ENCODE assay signal across 11 cellular contexts in genomic region chr5:150298701-150299451, GRCh38. TPM values are rescaled to one million over a fixed set of nuclear protein-coding genes. Genes with fewer than 3 reads are reported as not detected.
DNase-seq lines count a peak whose midpoint lies in the region; ATAC-seq and TF ChIP-seq lines count a peak whose summit lies in the region.
"Had no signal": no experiment of that assay in that cellular context is flagged by ENCODE, and none has a peak within 500 bp of the region (broad histone marks: within the 10 kb centered on the region; RNA-seq: fewer than 3 reads in every experiment).

No MANE protein-coding gene starts in this region.

- no peak overlapping the region for H3K23ac ChIP-seq in mesenchymal stem cell (ENCODE audit: low read length in 2 of 2)

- H3K36me3 ChIP-seq in mesenchymal stem cell (ENCODE audit: control insufficient read depth in 1 of 2, insufficient read depth in 2 of 2, low read depth in 1 of 2, low read length in 2 of 2): peaks cover 6 to 37% of the 10 kb centered on the region in 2 experiments
- H3K36me3 ChIP-seq: neutrophil had no signal

- CTCF ChIA-PET in AG04450 (lab: Charles Lee): interaction anchor here (0.7 to 2.8 kb wide), 3 partner anchors 26 to 52 kb away, joined by 3 to 24 read pairs (median 3); no protein-coding TSS in a partner anchor

- peaks cover 49% of the 10 kb centered on the region for H3K4me1 ChIP-seq in mesenchymal stem cell (ENCODE audit: control insufficient read depth, insufficient read depth, low read depth, low read length)

- H3K4me3 ChIP-seq in AG04450 (ENCODE audit: low read depth, low read length) (no peak overlapping the region), coronary artery (no peak overlapping the region), mesenchymal stem cell (ENCODE audit: insufficient read depth in 1 of 2, low read depth in 1 of 2, low read length in 2 of 2) (peak overlapping the region in 1 of 2 experiments; percentile 20)

- H2BK5ac ChIP-seq in mesenchymal stem cell (ENCODE audit: low read depth, low read length, poor library complexity, severe bottlenecking): no peak overlapping the region

- H3K79me1 ChIP-seq in mesenchymal stem cell (replicated peaks; ENCODE audit: low read length, poor library complexity, severe bottlenecking): peaks cover 36% of the 10 kb centered on the region

- ATAC-seq in GM21619 (IDR thresholded peaks at IDR 0.05; ENCODE audit: unreplicated experiment): no peak

- peak overlapping the region in 1 of 2 experiments; percentile 26 for H3K18ac ChIP-seq in mesenchymal stem cell (ENCODE audit: low read depth in 1 of 2, low read length in 2 of 2)

- H3K9me3 ChIP-seq in AG04450 (ENCODE audit: control insufficient read depth, insufficient read depth, low read length): no peaks in the 10 kb centered on the region; the same call in 1 of the 2 replicates
- H3K9me3 ChIP-seq in mesenchymal stem cell (ENCODE audit: control insufficient read depth, low read length): no peaks in the 10 kb centered on the region
- H3K9me3 ChIP-seq: neutrophil had no signal

- peak overlapping the region; percentile 58 for H2AK5ac ChIP-seq in mesenchymal stem cell (ENCODE audit: low read length, severe bottlenecking)

- no peak overlapping the region for H2BK120ac ChIP-seq in mesenchymal stem cell (ENCODE audit: low read depth, low read length)

- no peak overlapping the region for H4K91ac ChIP-seq in mesenchymal stem cell (ENCODE audit: low read length)

- peak overlapping the region; percentile 78 for H3K9ac ChIP-seq in mesenchymal stem cell (ENCODE audit: low read length)

- no peak for TF ChIP-seq CTCF in AG04450 (IDR thresholded peaks at IDR 0.05; ENCODE audit: low read depth, low read length)
- no peak for TF ChIP-seq CTCF in coronary artery (IDR thresholded peaks at IDR 0.05)
- no peak for TF ChIP-seq CTCF in GM13977 (IDR thresholded peaks at IDR 0.05; ENCODE audit: extremely low read depth, insufficient read depth, missing control alignments)

- no peak overlapping the region for H2AFZ ChIP-seq in mesenchymal stem cell (ENCODE audit: low read depth, low read length)

- H4K8ac ChIP-seq in mesenchymal stem cell (ENCODE audit: low read length): no peak overlapping the region

- DNase-seq in AG04450 (ENCODE audit: low read depth, low spot score) (peak; percentile 90), NCI-H524 (lab: John Stamatoyannopoulos, UW) (peak; percentile 46 to 55), coronary artery (ENCODE audit: low spot score) (no peak), mesenchymal stem cell (peak; percentile 99), NCI-H1417 (lab: John Stamatoyannopoulos, UW) (no peak), GM13977 (ENCODE audit: low spot score) (no peak), NCI-H1436 treated with DMSO at 0.1 percent for 48 hours (lab: John Stamatoyannopoulos, UW) (no peak)
- DNase-seq: erythroblast had no signal

- POLR2A ChIA-PET in AG04450 (lab: Yijun Ruan, JAX): interaction anchor here (0.6 to 1.4 kb wide), 4 partner anchors 24 to 79 kb away, joined by 3 to 5 read pairs (median 3); no protein-coding TSS in a partner anchor

- peak overlapping the region in 1 of 2 experiments; percentile 85 for H2BK12ac ChIP-seq in mesenchymal stem cell (ENCODE audit: low read length in 2 of 2)

- peak overlapping the region; percentile 92 for H3K27ac ChIP-seq in AG04450 (ENCODE audit: low read depth, low read length)
- H3K27ac ChIP-seq in coronary artery: peak overlapping the region; percentile 45 to 65
- H3K27ac ChIP-seq in mesenchymal stem cell (ENCODE audit: low read length, poor library complexity, severe bottlenecking): peak overlapping the region; percentile 60
- H3K27ac ChIP-seq: C4-2B, neutrophil had no signal

- no peak overlapping the region for H3K4me2 ChIP-seq in mesenchymal stem cell (ENCODE audit: low read length, poor library complexity, severe bottlenecking)

- H3K27me3 ChIP-seq in AG04450 (ENCODE audit: control insufficient read depth, insufficient read depth, low read length) (no peaks in the 10 kb centered on the region), mesenchymal stem cell (ENCODE audit: control insufficient read depth in 1 of 2, insufficient read depth in 1 of 2, low read length in 2 of 2) (no peaks in the 10 kb centered on the region)

- peak overlapping the region in 1 of 2 experiments; percentile 24 for H3K4ac ChIP-seq in mesenchymal stem cell (ENCODE audit: low read depth in 1 of 2, low read length in 2 of 2)

- H2BK15ac ChIP-seq in mesenchymal stem cell (ENCODE audit: low read depth, poor library complexity, severe bottlenecking): no peak overlapping the region

- in situ Hi-C loops in GM13977 (cut with MboI; ENCODE audit: low pct_unique_long_range_greater_than_20kb, low sequenced_read_pairs, unreplicated experiment): no loop called here

- 35% methylated on average over 9 of the region's 10 CpGs for WGBS in mesenchymal stem cell

- peak overlapping the region in 1 of 2 experiments; percentile 53 for H3K14ac ChIP-seq in mesenchymal stem cell (ENCODE audit: low read length in 2 of 2)

RNA-seq across cellular contexts. Expression of gene ARSI, which starts 3.8 kb away (rescaled TPM):
- polyA plus RNA-seq in AG04450 (2011; rRNA removed): 11.3 and 15.8 TPM in 2 replicates
- polyA minus RNA-seq in AG04450 (2011; rRNA and poly(A)+ RNA removed): 13.7 and 21.4 TPM in 2 replicates
- 1.6 TPM for polyA plus RNA-seq in mesenchymal stem cell (2013, experiment 1 of 2)
- polyA plus RNA-seq in mesenchymal stem cell (2013, experiment 2 of 2): 1.5 TPM

RNA-seq across cellular contexts. Expression of gene CAMK2A, which starts 9.3 kb away (rescaled TPM):
- polyA plus RNA-seq in AG04450 (2011; rRNA removed): 0.37 and 0.46 TPM in 2 replicates
- polyA minus RNA-seq in AG04450 (2011; rRNA and poly(A)+ RNA removed): 0.41 and 0.65 TPM in 2 replicates
- 0.65 TPM for polyA plus RNA-seq in mesenchymal stem cell (2013, experiment 1 of 2)
- polyA plus RNA-seq in mesenchymal stem cell (2013, experiment 2 of 2): 0.47 TPM

RNA-seq across cellular contexts. Expression of gene TCOF1, which starts 58.6 kb away (rescaled TPM):
- polyA plus RNA-seq in AG04450 (2011; rRNA removed): 6.5 and 9.8 TPM in 2 replicates
- 12.1 and 12.5 TPM in 2 replicates for polyA minus RNA-seq in AG04450 (2011; rRNA and poly(A)+ RNA removed)
- 14.3 TPM for polyA plus RNA-seq in mesenchymal stem cell (2013, experiment 1 of 2)
- 13.1 TPM for polyA plus RNA-seq in mesenchymal stem cell (2013, experiment 2 of 2)

Comparison
In these comparisons a context has a peak if more than half of its experiments do, and no peak if none do; other contexts are left out.
1. DNase-seq: peak in AG04450 (single experiment), NCI-H524 (2 of 2) and mesenchymal stem cell (single experiment); none in coronary artery (single experiment), NCI-H1417 (0 of 3), GM13977 (single experiment) and NCI-H1436 treated with DMSO at 0.1 percent for 48 hours (single experiment).
2. Peak in every context shown above with its lines, with median percentiles within 50 percentile points of each other: H3K27ac ChIP-seq.